In the genomic region with DNA sequence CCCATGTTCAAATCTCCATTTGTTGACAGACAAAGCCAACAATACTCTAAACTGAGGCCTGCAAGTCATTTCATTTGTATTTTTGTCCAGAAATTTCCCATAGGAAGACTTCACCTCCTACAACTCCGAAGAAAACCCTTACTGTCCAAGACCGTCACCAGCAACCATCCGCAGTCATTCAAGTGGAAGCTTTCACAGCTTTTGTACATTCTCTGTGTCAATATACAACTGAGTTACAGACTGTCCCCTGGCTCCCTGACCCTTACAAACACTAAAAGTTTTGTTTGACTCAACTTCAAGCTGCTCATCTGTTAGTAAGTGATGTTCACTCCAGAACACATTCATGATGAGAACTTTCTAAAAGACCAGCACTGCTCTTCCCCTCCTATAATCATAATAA, we compare ENCODE assay signal across 12 cellular contexts.
"Had no signal": no experiment of that assay in that cellular context is flagged by ENCODE, and none has a peak within 500 bp of the region (broad histone marks: within the 10 kb centered on the region; RNA-seq: fewer than 3 reads in every experiment).

No MANE protein-coding gene starts in this region.

- H3K9me3 ChIP-seq: colonic mucosa had no signal

- FAIRE-seq: urothelium cell line had no signal

- H3K4me3 ChIP-seq: cardiac muscle cell, colonic mucosa, skin epidermis had no signal

- H3K4me1 ChIP-seq: colonic mucosa had no signal

- H3K4me3 Mint-ChIP-seq: activated CD4-positive, alpha-beta memory T cell treated with anti-CD3 and anti-CD28 coated beads for 36 hours; activated naive CD8-positive, alpha-beta T cell treated with anti-CD3 and anti-CD28 coated beads, Interleukin-2, amount 50 U/mL, for 24 hours; activated T-cell treated with anti-CD3 and anti-CD28 coated beads, Interleukin-2, amount 50 U/mL, for 4 hours; natural killer cell had no signal

- DNase-seq: activated CD4-positive, alpha-beta memory T cell treated with anti-CD3 and anti-CD28 coated beads for 36 hours; activated CD4-positive, alpha-beta T cell treated with anti-CD3 and anti-CD28 coated beads for 1 hour; activated naive CD8-positive, alpha-beta T cell treated with anti-CD3 and anti-CD28 coated beads, Interleukin-2, amount 50 U/mL, for 24 hours; activated T-cell treated with anti-CD3 and anti-CD28 coated beads, Interleukin-2, amount 50 U/mL, for 4 hours; colonic mucosa; effector CD8-positive, alpha-beta T cell; erythroblast; natural killer cell; T-helper 9 cell had no signal

- H3K4me1 Mint-ChIP-seq: activated naive CD8-positive, alpha-beta T cell treated with anti-CD3 and anti-CD28 coated beads, Interleukin-2, amount 50 U/mL, for 24 hours; natural killer cell had no signal

- H3K27ac ChIP-seq: cardiac muscle cell, colonic mucosa, skin epidermis had no signal

- H3K27me3 ChIP-seq: cardiac muscle cell, colonic mucosa had no signal

- H3K27ac Mint-ChIP-seq: activated CD4-positive, alpha-beta memory T cell treated with anti-CD3 and anti-CD28 coated beads for 36 hours; activated naive CD8-positive, alpha-beta T cell treated with anti-CD3 and anti-CD28 coated beads, Interleukin-2, amount 50 U/mL, for 24 hours; natural killer cell had no signal

- ATAC-seq: activated naive CD8-positive, alpha-beta T cell treated with anti-CD3 and anti-CD28 coated beads, Interleukin-2, amount 50 U/mL, for 24 hours; activated T-cell treated with anti-CD3 and anti-CD28 coated beads, Interleukin-2, amount 50 U/mL, for 4 hours; natural killer cell had no signal

- H3K36me3 ChIP-seq: cardiac muscle cell, colonic mucosa had no signal

- H3K36me3 Mint-ChIP-seq: activated CD4-positive, alpha-beta memory T cell treated with anti-CD3 and anti-CD28 coated beads for 36 hours; natural killer cell had no signal

- H3K9me3 Mint-ChIP-seq: activated naive CD8-positive, alpha-beta T cell treated with anti-CD3 and anti-CD28 coated beads, Interleukin-2, amount 50 U/mL, for 24 hours; natural killer cell had no signal

- H3K27me3 Mint-ChIP-seq: activated CD4-positive, alpha-beta memory T cell treated with anti-CD3 and anti-CD28 coated beads for 36 hours; activated naive CD8-positive, alpha-beta T cell treated with anti-CD3 and anti-CD28 coated beads, Interleukin-2, amount 50 U/mL, for 24 hours had no signal
